In the genomic region with DNA sequence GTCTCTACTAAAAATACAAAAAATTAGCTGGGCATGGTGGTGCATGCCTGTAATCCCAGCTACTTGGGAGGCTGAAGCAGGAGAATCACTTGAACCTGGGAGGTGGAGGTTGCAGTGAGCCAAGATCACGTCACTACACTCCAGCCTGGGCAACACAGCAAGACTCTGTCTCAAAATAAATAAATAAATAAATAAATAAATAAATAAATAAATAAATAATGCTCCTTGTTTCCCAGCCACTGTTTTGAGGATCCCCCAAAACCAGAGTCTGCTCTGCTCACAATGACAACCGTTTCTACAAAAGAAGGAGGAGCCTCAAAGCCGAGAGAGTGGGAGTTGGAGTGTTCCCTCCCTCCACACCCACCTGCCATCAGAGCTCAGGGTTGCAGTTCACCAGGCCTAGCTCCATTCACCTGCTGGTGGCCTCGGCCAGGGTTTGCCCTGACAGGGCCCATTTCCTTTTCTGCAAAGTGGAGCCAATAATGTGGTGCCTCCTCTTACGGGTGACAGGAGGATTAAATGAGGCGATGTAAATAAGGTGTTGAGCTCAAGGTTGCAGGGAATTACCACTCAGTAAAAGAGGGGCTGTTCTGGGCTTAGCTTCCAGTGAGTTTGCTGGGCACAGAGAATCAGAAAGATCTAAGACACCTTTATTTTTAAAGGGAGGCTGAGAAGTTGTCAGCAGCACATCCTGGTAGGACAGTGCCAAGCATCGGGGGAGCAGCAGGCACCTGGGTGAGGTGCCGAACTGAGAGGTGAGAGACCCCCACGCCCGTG, we compare ENCODE assay signal across 19 cellular contexts. TPM values are rescaled to one million over a fixed set of nuclear protein-coding genes. Genes with fewer than 3 reads are reported as not detected.
DNase-seq lines count a peak whose midpoint lies in the region; ATAC-seq and TF ChIP-seq lines count a peak whose summit lies in the region.
"Had no signal": no experiment of that assay in that cellular context is flagged by ENCODE, and none has a peak within 500 bp of the region (broad histone marks: within the 10 kb centered on the region; RNA-seq: fewer than 3 reads in every experiment).

No MANE protein-coding gene starts in this region.

- H3K36me3 Mint-ChIP-seq in T-helper 17 cell (ENCODE audit: low read depth) = no peaks in the 10 kb centered on the region
- H3K36me3 Mint-ChIP-seq: naive B cell, T-cell had no signal

- no peak for ATAC-seq in heart right ventricle
- no peak for ATAC-seq in T-helper 17 cell
- ATAC-seq in HG03280 (IDR thresholded peaks at IDR 0.05; ENCODE audit: unreplicated experiment) = no peak
- ATAC-seq: Right ventricle myocardium inferior had no signal

- H3K9me3 ChIP-seq in right atrium auricular region (no peaks in the 10 kb centered on the region), heart right ventricle (no peaks in the 10 kb centered on the region), T-helper 17 cell (ENCODE audit: control insufficient read depth, low read length, poor library complexity, severe bottlenecking) (no peaks in the 10 kb centered on the region)
- H3K9me3 ChIP-seq: ascending aorta, testis had no signal

- H3K27me3 Mint-ChIP-seq in T-helper 17 cell = peaks cover 65% of the 10 kb centered on the region

- H3K4me3 ChIP-seq in right atrium auricular region = no peak overlapping the region
- no peak overlapping the region for H3K4me3 ChIP-seq in heart right ventricle
- H3K4me3 ChIP-seq: ascending aorta, GM23338, skin epidermis, testis had no signal

- H3K4me1 ChIP-seq in right atrium auricular region (peaks cover 0 to 27% of the 10 kb centered on the region in 2 donors), heart right ventricle (peaks cover 4 to 31% (median 19%) of the 10 kb centered on the region in 9 donors)

- H3K36me3 ChIP-seq in right atrium auricular region = no peaks in the 10 kb centered on the region
- H3K36me3 ChIP-seq in heart right ventricle = no peaks in the 10 kb centered on the region
- H3K36me3 ChIP-seq: ascending aorta had no signal

- H3K4me1 Mint-ChIP-seq in T-helper 17 cell = peaks cover 44% of the 10 kb centered on the region

- TF ChIP-seq CTCF in right atrium auricular region (IDR thresholded peaks at IDR 0.05) = no peak
- TF ChIP-seq CTCF in heart right ventricle (IDR thresholded peaks at IDR 0.05) = no peak

- H3K27me3 ChIP-seq in right atrium auricular region (no peaks in the 10 kb centered on the region), heart right ventricle (peaks cover 0 to 28% (median 5%) of the 10 kb centered on the region in 7 donors)
- H3K27me3 ChIP-seq: ascending aorta, testis had no signal

- H3K27ac ChIP-seq in right atrium auricular region (no peak overlapping the region), heart right ventricle (no peak overlapping the region)
- H3K27ac ChIP-seq: ascending aorta, testis had no signal

- intact Hi-C loops in heart right ventricle (cut with DNase I) = no loop called here

- DNase-seq in right atrium auricular region (ENCODE audit: low spot score) (peak; percentile 13), heart right ventricle (no peak), T-helper 17 cell (no peak), islet precursor cell (peak; percentile 35), ureter (ENCODE audit: low spot score) (peak; percentile 26), ACHN (no peak), NCI-H446 (lab: John Stamatoyannopoulos, UW) (no peak)
- DNase-seq: AML-193; cortex of kidney; naive B cell; NCI-H1048; NK-92 treated with Interleukin-12 subunit alpha and Interleukin-12 subunit beta, amount 100 ng/mL, for 24 hours; T-cell had no signal

- in situ Hi-C loops in ACHN (cut with HindIII; ENCODE audit: low pct_ligation_motif_present, low pct_unique_long_range_greater_than_20kb, low sequenced_read_pairs) = no loop called here

- H3K27ac Mint-ChIP-seq in T-helper 17 cell = peak overlapping the region; percentile 24
- H3K27ac Mint-ChIP-seq: GM23338, T-cell had no signal

- 92 to 93% methylated on average over 10 of the region's 10 CpGs for WGBS in heart right ventricle, 2 donors

- peak overlapping the region; percentile 31 for H3K4me3 Mint-ChIP-seq in T-helper 17 cell

RNA-seq across cellular contexts. Expression of a gene that starts 25.5 kb away (rescaled TPM):
- total RNA-seq in right atrium auricular region = 1 to 10 TPM; 5.3 to 7.4 TPM
- 1 to 10 TPM; 1.2 to 4.6 (median 2.7) TPM for total RNA-seq in heart right ventricle
- polyA plus RNA-seq in heart right ventricle = 1 to 10 TPM; 3.1 to 7.9 TPM
- total RNA-seq in T-helper 17 cell = under 1 TPM; 0.29 to 0.55 TPM
- total RNA-seq in ureter = 25.5 TPM

Comparison
In these comparisons a context has a peak if more than half of its experiments do, and no peak if none do; other contexts are left out.
1. DNase-seq: peak in right atrium auricular region (single experiment), islet precursor cell (single experiment) and ureter (single experiment); none in heart right ventricle (0 of 2), T-helper 17 cell (0 of 3), ACHN (single experiment) and NCI-H446 (0 of 2).